8 cellular contexts compared by ENCODE assay signal in the genomic region with DNA sequence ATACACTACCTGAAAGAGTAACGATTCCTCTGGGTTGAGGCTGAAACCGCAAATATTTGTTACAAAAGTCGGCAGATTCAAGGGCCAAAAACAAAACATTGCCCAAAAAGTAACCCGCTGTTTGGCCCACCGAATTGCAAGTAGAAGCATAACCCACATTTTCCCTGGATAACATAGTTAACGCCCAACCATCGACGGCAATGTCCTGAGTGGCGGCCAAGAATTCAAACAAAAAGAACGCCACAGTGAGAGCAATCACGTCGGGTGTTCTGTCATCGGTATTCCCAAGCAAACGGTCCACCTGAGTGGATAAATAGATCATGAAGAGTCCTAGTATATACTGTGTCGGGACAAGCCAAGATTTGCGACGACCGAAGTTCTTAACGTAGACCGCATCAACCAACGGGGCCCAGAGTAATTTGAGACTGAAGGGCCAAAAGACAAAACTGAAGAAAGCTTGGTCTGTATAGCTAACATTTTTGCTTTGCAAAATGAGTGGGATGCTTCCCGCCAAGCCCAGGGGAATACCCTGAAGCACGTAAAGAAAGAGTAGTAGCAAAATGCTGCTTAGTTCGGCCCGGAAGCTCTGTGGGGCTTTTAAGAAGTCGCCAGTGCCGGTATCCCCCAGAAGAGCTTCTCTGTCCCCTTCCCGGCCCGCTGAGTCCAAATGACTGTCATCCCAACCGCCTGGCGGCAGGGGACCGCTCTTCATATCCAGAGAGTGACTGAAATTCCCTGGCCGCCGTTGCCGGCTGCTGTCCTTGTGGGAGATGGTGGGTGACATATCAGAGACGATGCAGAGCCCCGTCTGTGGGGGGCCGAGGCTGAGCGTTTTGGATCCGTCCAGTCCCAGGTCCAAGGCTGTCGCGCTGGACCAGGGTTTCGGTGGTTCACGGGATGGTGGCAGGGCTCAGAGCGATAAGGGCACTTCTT. TPM values are rescaled to one million over a fixed set of nuclear protein-coding genes. Genes with fewer than 3 reads are reported as not detected.
DNase-seq lines count a peak whose midpoint lies in the region; ATAC-seq lines count a peak whose summit lies in the region.

No MANE protein-coding gene starts in this region.

- in situ Hi-C loops in T47D (cut with HindIII; ENCODE audit: low pct_unique_long_range_greater_than_20kb, low sequenced_read_pairs), result no loop called here

- ATAC-seq in HG02970 (IDR thresholded peaks at IDR 0.05; ENCODE audit: low FRiP score, unreplicated experiment) (peak; percentile 7), left colon (peak; percentile 7)

- H3K27ac ChIP-seq in SJSA1, result peak overlapping the region; percentile 11

- H3K9me3 ChIP-seq in SJSA1 (replicated peaks), result no peaks in the 10 kb centered on the region

- peaks cover 19% of the 10 kb centered on the region for H3K4me1 ChIP-seq in SJSA1 (replicated peaks)

- intact Hi-C loops in left colon (cut with DNase I, micrococcal nuclease), result no loop called here

- H3K36me3 ChIP-seq in SJSA1, result peaks cover 18% of the 10 kb centered on the region

- DNase-seq in NCI-H2196 (lab: John Stamatoyannopoulos, UW; ENCODE audit: unreplicated experiment) (peak; percentile 11), NCI-H2196 treated with DMSO at 0.1 percent for 48 hours (lab: John Stamatoyannopoulos, UW; ENCODE audit: unreplicated experiment) (no peak), SJSA1 (ENCODE audit: low read depth in 1 of 2, low spot score in 2 of 2) (peak; percentile 6 to 46), T47D (ENCODE audit: low read depth in 1 of 2, low spot score in 1 of 2) (peak; percentile 33 to 49), left colon (peak; percentile 14 to 34), GM19238 (ENCODE audit: insufficient read length, low spot score) (no peak)
- peak; percentile 37 for DNase-seq in stimulated activated CD4-positive, alpha-beta T cell treated with anti-CD3 and anti-CD28 coated beads, Interleukin-4, amount 100 ng/mL, for 24 hours

- H3K4me3 ChIP-seq in SJSA1, result peak overlapping the region; percentile 74

- H3K27me3 ChIP-seq in SJSA1 (replicated peaks), result no peaks in the 10 kb centered on the region

RNA-seq across cellular contexts. Expression of gene SLC33A1, which starts 0.7 kb away (rescaled TPM):
- total RNA-seq in SJSA1 (2014; rRNA removed; shearing (Covaris generic)), result 24.9 and 27.7 TPM in 2 replicates
- total RNA-seq in left colon, result 10 to 100 TPM; 27.3 to 29.6 TPM

RNA-seq across cellular contexts. Expression of gene GMPS, which starts 17.0 kb away (rescaled TPM):
- total RNA-seq in SJSA1 (2014; rRNA removed; shearing (Covaris generic)), result 79.4 and 80.2 TPM in 2 replicates
- 10 to 100 TPM; 37.0 to 39.6 TPM for total RNA-seq in left colon

RNA-seq across cellular contexts. Expression of gene C3orf33, which starts 47.4 kb away (rescaled TPM):
- 2.1 and 4.5 TPM in 2 replicates for total RNA-seq in SJSA1 (2014; rRNA removed; shearing (Covaris generic))
- 1 to 10 TPM; 2.9 to 3.2 TPM for total RNA-seq in left colon

Comparison
In these comparisons a context has a peak if more than half of its experiments do, and no peak if none do; other contexts are left out.
1. DNase-seq: peak in NCI-H2196 (single experiment), SJSA1 (2 of 2), T47D (2 of 2), left colon (2 of 2) and stimulated activated CD4-positive, alpha-beta T cell treated with anti-CD3 and anti-CD28 coated beads, Interleukin-4, amount 100 ng/mL, for 24 hours (single experiment); none in NCI-H2196 treated with DMSO at 0.1 percent for 48 hours (single experiment) and GM19238 (single experiment).